Comparison of ENCODE assay signal across 1 cellular context in the genomic region with DNA sequence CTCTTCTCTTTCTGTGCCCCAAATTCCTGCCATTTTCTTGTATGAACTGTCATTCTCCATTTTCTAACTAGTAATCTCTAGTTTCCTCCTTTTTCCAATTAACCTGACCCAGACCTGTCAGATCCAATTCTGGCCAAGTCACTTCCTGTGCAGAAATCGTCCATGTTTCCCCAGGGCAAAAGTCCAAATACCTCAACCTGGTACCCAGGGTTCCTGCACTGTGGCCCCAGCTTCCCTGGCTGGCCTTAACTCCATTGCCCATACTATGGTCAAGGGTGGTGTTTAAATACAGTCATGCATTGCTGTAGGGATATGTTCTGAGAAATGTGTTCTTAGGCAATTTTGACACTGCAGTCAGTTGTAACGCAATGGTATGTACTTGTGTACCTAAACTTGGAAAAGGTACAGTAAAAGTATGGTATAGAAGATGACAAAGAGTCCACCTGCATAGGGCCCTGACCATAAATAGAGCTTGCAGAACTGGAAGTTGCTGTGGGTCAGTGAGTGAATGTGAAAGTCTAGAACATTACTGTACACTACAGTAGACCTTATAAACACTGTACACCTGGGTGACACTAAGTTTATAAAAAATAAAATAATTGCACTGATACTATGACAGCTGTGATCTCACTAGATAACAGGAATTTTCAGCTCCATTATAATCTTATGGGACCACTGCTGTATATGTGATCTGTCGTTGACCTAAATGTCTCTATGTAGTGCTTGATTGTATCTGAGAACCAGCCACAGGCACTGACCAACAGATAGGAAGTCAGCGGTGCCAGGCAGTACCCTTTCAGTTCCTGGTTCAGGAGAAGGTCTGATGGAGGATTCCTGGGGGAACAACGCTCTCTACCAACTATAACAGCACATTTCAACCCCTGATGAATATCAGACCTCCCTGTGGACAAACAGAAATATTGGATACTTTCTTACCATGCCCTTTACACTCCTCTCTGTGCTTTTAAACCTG.
A peak's percentile ranks its signal among the peaks of the same experiment; 100 is the strongest.
TF ChIP-seq lines count a peak whose summit lies in the region.

No MANE protein-coding gene starts in this region.

TF ChIP-seq in GM12878, 131 proteins besides CTCF, POLR2A, EP300 and RAD21 (continued from another document):
- TF ChIP-seq, protein P1, sequence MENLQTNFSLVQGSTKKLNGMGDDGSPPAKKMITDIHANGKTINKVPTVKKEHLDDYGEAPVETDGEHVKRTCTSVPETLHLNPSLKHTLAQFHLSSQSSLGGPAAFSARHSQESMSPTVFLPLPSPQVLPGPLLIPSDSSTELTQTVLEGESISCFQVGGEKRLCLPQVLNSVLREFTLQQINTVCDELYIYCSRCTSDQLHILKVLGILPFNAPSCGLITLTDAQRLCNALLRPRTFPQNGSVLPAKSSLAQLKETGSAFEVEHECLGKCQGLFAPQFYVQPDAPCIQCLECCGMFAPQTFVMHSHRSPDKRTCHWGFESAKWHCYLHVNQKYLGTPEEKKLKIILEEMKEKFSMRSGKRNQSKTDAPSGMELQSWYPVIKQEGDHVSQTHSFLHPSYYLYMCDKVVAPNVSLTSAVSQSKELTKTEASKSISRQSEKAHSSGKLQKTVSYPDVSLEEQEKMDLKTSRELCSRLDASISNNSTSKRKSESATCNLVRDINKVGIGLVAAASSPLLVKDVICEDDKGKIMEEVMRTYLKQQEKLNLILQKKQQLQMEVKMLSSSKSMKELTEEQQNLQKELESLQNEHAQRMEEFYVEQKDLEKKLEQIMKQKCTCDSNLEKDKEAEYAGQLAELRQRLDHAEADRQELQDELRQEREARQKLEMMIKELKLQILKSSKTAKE (IDR thresholded peaks at IDR 0.05; ENCODE audit: low read depth, poor library complexity, severe bottlenecking), result peak; percentile 65
- TF ChIP-seq LARP7 (IDR thresholded peaks at IDR 0.05) (no peak), ESRRA (IDR thresholded peaks at IDR 0.05; ENCODE audit: low read length) (no peak), SMAD1 (IDR thresholded peaks at IDR 0.05; ENCODE audit: low read depth, partially characterized antibody) (no peak), EED (IDR thresholded peaks at IDR 0.05; ENCODE audit: low read depth) (no peak), RAD51 (IDR thresholded peaks at IDR 0.05) (no peak), MEF2A (IDR thresholded peaks at IDR 0.05; ENCODE audit: insufficient read depth, low read depth, low read length) (0 out of 2 replicates have a peak, but pooled peaks have one; percentile 48), SUPT20H (IDR thresholded peaks at IDR 0.05; ENCODE audit: borderline replicate concordance, control insufficient read depth, low read depth, low read length) (no peak), ATF7 (IDR thresholded peaks at IDR 0.05; ENCODE audit: low read depth) (no peak), ZBED1 (IDR thresholded peaks at IDR 0.05; ENCODE audit: borderline replicate concordance) (no peak), TARDBP (IDR thresholded peaks at IDR 0.05; ENCODE audit: borderline replicate concordance) (no peak), RUNX3 (IDR thresholded peaks at IDR 0.05; ENCODE audit: low read length) (peak; percentile 68), MYB (IDR thresholded peaks at IDR 0.05; ENCODE audit: borderline replicate concordance, low read depth, low read length) (no peak), RCOR1 (conservative IDR thresholded peaks at IDR 0.05; ENCODE audit: low read depth, low read length) (no peak), CREB1 (IDR thresholded peaks at IDR 0.05; ENCODE audit: low read depth) (no peak), JUNB (IDR thresholded peaks at IDR 0.05) (peak; percentile 63), FOXK2 (IDR thresholded peaks at IDR 0.05) (no peak), SPI1 (IDR thresholded peaks at IDR 0.05; ENCODE audit: borderline replicate concordance, insufficient read depth, low read depth, low read length) (no peak; the same call in 1 of the 2 replicates), SRF (IDR thresholded peaks at IDR 0.05; ENCODE audit: low read depth in 2 of 2, low read length in 2 of 2) (peak in 1 of 2 experiments; percentile 51; a peak in 1 of 4 replicates), MTA2 (IDR thresholded peaks at IDR 0.05; ENCODE audit: low read depth) (no peak), HDAC6 (IDR thresholded peaks at IDR 0.05; ENCODE audit: unreplicated experiment) (no peak), CHD1 (IDR thresholded peaks at IDR 0.05; ENCODE audit: low read depth, low read length) (no peak), TCF3 (IDR thresholded peaks at IDR 0.05; ENCODE audit: borderline replicate concordance, insufficient read depth, low read depth, low read length) (no peak), SMARCA5 (IDR thresholded peaks at IDR 0.05) (no peak), ZZZ3 (IDR thresholded peaks at IDR 0.05; ENCODE audit: control insufficient read depth, insufficient read length, low read depth) (no peak), NFXL1 (IDR thresholded peaks at IDR 0.05; ENCODE audit: borderline replicate concordance) (no peak)
- TF ChIP-seq, protein P2, sequence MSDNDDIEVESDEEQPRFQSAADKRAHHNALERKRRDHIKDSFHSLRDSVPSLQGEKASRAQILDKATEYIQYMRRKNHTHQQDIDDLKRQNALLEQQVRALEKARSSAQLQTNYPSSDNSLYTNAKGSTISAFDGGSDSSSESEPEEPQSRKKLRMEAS (IDR thresholded peaks at IDR 0.05; ENCODE audit: low read depth, low read length), result no peak
- TF ChIP-seq, protein P3, sequence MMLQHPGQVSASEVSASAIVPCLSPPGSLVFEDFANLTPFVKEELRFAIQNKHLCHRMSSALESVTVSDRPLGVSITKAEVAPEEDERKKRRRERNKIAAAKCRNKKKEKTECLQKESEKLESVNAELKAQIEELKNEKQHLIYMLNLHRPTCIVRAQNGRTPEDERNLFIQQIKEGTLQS (IDR thresholded peaks at IDR 0.05; ENCODE audit: borderline replicate concordance, extremely low read depth, low read depth, low read length), result no peak
- TF ChIP-seq, protein P4, sequence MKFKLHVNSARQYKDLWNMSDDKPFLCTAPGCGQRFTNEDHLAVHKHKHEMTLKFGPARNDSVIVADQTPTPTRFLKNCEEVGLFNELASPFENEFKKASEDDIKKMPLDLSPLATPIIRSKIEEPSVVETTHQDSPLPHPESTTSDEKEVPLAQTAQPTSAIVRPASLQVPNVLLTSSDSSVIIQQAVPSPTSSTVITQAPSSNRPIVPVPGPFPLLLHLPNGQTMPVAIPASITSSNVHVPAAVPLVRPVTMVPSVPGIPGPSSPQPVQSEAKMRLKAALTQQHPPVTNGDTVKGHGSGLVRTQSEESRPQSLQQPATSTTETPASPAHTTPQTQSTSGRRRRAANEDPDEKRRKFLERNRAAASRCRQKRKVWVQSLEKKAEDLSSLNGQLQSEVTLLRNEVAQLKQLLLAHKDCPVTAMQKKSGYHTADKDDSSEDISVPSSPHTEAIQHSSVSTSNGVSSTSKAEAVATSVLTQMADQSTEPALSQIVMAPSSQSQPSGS (IDR thresholded peaks at IDR 0.05; ENCODE audit: low read length), result no peak
- TF ChIP-seq, protein P5, sequence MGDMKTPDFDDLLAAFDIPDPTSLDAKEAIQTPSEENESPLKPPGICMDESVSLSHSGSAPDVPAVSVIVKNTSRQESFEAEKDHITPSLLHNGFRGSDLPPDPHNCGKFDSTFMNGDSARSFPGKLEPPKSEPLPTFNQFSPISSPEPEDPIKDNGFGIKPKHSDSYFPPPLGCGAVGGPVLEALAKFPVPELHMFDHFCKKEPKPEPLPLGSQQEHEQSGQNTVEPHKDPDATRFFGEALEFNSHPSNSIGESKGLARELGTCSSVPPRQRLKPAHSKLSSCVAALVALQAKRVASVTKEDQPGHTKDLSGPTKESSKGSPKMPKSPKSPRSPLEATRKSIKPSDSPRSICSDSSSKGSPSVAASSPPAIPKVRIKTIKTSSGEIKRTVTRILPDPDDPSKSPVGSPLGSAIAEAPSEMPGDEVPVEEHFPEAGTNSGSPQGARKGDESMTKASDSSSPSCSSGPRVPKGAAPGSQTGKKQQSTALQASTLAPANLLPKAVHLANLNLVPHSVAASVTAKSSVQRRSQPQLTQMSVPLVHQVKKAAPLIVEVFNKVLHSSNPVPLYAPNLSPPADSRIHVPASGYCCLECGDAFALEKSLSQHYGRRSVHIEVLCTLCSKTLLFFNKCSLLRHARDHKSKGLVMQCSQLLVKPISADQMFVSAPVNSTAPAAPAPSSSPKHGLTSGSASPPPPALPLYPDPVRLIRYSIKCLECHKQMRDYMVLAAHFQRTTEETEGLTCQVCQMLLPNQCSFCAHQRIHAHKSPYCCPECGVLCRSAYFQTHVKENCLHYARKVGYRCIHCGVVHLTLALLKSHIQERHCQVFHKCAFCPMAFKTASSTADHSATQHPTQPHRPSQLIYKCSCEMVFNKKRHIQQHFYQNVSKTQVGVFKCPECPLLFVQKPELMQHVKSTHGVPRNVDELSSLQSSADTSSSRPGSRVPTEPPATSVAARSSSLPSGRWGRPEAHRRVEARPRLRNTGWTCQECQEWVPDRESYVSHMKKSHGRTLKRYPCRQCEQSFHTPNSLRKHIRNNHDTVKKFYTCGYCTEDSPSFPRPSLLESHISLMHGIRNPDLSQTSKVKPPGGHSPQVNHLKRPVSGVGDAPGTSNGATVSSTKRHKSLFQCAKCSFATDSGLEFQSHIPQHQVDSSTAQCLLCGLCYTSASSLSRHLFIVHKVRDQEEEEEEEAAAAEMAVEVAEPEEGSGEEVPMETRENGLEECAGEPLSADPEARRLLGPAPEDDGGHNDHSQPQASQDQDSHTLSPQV (IDR thresholded peaks at IDR 0.05), result no peak
- TF ChIP-seq, protein P6, sequence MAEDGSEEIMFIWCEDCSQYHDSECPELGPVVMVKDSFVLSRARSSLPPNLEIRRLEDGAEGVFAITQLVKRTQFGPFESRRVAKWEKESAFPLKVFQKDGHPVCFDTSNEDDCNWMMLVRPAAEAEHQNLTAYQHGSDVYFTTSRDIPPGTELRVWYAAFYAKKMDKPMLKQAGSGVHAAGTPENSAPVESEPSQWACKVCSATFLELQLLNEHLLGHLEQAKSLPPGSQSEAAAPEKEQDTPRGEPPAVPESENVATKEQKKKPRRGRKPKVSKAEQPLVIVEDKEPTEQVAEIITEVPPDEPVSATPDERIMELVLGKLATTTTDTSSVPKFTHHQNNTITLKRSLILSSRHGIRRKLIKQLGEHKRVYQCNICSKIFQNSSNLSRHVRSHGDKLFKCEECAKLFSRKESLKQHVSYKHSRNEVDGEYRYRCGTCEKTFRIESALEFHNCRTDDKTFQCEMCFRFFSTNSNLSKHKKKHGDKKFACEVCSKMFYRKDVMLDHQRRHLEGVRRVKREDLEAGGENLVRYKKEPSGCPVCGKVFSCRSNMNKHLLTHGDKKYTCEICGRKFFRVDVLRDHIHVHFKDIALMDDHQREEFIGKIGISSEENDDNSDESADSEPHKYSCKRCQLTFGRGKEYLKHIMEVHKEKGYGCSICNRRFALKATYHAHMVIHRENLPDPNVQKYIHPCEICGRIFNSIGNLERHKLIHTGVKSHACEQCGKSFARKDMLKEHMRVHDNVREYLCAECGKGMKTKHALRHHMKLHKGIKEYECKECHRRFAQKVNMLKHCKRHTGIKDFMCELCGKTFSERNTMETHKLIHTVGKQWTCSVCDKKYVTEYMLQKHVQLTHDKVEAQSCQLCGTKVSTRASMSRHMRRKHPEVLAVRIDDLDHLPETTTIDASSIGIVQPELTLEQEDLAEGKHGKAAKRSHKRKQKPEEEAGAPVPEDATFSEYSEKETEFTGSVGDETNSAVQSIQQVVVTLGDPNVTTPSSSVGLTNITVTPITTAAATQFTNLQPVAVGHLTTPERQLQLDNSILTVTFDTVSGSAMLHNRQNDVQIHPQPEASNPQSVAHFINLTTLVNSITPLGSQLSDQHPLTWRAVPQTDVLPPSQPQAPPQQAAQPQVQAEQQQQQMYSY (CRISPR knock-in tag; IDR thresholded peaks at IDR 0.05), result no peak
- TF ChIP-seq, protein P7, sequence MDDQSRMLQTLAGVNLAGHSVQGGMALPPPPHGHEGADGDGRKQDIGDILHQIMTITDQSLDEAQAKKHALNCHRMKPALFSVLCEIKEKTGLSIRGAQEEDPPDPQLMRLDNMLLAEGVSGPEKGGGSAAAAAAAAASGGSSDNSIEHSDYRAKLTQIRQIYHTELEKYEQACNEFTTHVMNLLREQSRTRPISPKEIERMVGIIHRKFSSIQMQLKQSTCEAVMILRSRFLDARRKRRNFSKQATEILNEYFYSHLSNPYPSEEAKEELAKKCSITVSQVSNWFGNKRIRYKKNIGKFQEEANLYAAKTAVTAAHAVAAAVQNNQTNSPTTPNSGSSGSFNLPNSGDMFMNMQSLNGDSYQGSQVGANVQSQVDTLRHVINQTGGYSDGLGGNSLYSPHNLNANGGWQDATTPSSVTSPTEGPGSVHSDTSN (IDR thresholded peaks at IDR 0.05; ENCODE audit: insufficient replicate concordance, low read depth, low read length), result no peak
TF ChIP-seq in GM12878: peak in this region for 6.
